In the genomic region with DNA sequence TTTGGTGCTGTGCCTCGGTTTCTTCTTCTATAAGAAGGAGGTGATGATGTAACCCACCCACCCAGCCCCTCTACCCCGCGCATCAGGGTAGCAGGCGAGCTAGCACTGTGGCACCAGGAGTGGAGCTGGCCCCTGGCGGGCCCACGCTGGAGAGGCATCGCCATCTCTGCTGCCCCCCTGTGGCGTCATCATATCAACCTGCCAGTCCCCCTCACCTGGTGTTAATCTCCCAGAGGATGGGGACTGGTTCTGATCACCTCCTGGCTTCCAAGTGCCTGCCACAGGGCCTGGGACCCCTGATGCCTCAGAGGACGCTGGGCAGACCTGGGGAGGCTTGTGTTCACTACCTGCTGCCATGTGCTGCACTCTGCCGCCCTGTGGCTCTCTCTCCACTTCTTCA, we compare ENCODE assay signal across 2 cellular contexts.
TF ChIP-seq lines count a peak whose summit lies in the region.

No MANE protein-coding gene starts in this region.

TF ChIP-seq in GM23338, 12 proteins besides CTCF, POLR2A, EP300 and RAD21:
- no peak for TF ChIP-seq ETS1 (IDR thresholded peaks at IDR 0.05)
- no peak for TF ChIP-seq NANOG (IDR thresholded peaks at IDR 0.05; ENCODE audit: borderline replicate concordance)
- no peak for TF ChIP-seq JUNB (IDR thresholded peaks at IDR 0.05; ENCODE audit: unreplicated experiment)
- no peak for TF ChIP-seq POLR2AphosphoS5 (IDR thresholded peaks at IDR 0.05; ENCODE audit: low read depth)
- no peak for TF ChIP-seq EZH2 (IDR thresholded peaks at IDR 0.05; ENCODE audit: low read depth, unreplicated experiment)

TF ChIP-seq in GM12878, 131 proteins besides CTCF, POLR2A, EP300 and RAD21 (continued from another document):
- TF ChIP-seq, protein P1, sequence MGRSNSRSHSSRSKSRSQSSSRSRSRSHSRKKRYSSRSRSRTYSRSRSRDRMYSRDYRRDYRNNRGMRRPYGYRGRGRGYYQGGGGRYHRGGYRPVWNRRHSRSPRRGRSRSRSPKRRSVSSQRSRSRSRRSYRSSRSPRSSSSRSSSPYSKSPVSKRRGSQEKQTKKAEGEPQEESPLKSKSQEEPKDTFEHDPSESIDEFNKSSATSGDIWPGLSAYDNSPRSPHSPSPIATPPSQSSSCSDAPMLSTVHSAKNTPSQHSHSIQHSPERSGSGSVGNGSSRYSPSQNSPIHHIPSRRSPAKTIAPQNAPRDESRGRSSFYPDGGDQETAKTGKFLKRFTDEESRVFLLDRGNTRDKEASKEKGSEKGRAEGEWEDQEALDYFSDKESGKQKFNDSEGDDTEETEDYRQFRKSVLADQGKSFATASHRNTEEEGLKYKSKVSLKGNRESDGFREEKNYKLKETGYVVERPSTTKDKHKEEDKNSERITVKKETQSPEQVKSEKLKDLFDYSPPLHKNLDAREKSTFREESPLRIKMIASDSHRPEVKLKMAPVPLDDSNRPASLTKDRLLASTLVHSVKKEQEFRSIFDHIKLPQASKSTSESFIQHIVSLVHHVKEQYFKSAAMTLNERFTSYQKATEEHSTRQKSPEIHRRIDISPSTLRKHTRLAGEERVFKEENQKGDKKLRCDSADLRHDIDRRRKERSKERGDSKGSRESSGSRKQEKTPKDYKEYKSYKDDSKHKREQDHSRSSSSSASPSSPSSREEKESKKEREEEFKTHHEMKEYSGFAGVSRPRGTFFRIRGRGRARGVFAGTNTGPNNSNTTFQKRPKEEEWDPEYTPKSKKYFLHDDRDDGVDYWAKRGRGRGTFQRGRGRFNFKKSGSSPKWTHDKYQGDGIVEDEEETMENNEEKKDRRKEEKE (IDR thresholded peaks at IDR 0.05) = no peak
- TF ChIP-seq TCF12 (IDR thresholded peaks at IDR 0.05; ENCODE audit: low read depth, low read length) (no peak), FOS (IDR thresholded peaks at IDR 0.05; ENCODE audit: borderline replicate concordance, extremely low read depth, insufficient read length) (no peak), RBBP5 (conservative IDR thresholded peaks at IDR 0.05) (no peak), ZSCAN29 (IDR thresholded peaks at IDR 0.05) (no peak)
- TF ChIP-seq, protein P2, sequence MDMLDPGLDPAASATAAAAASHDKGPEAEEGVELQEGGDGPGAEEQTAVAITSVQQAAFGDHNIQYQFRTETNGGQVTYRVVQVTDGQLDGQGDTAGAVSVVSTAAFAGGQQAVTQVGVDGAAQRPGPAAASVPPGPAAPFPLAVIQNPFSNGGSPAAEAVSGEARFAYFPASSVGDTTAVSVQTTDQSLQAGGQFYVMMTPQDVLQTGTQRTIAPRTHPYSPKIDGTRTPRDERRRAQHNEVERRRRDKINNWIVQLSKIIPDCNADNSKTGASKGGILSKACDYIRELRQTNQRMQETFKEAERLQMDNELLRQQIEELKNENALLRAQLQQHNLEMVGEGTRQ (IDR thresholded peaks at IDR 0.05; ENCODE audit: borderline replicate concordance, low read depth, low read length) = no peak
- TF ChIP-seq, protein P3, sequence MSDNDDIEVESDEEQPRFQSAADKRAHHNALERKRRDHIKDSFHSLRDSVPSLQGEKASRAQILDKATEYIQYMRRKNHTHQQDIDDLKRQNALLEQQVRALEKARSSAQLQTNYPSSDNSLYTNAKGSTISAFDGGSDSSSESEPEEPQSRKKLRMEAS (IDR thresholded peaks at IDR 0.05; ENCODE audit: low read depth, low read length) = no peak
- TF ChIP-seq, protein P4, sequence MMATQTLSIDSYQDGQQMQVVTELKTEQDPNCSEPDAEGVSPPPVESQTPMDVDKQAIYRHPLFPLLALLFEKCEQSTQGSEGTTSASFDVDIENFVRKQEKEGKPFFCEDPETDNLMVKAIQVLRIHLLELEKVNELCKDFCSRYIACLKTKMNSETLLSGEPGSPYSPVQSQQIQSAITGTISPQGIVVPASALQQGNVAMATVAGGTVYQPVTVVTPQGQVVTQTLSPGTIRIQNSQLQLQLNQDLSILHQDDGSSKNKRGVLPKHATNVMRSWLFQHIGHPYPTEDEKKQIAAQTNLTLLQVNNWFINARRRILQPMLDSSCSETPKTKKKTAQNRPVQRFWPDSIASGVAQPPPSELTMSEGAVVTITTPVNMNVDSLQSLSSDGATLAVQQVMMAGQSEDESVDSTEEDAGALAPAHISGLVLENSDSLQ (IDR thresholded peaks at IDR 0.05) = no peak
